17 cellular contexts compared by ENCODE assay signal in genomic region chr17:42283241-42284019, GRCh38. TPM values are rescaled to one million over a fixed set of nuclear protein-coding genes. Genes with fewer than 3 reads are reported as not detected.
DNase-seq lines count a peak whose midpoint lies in the region; ATAC-seq and TF ChIP-seq lines count a peak whose summit lies in the region.
"Had no signal": no experiment of that assay in that cellular context is flagged by ENCODE, and none has a peak within 500 bp of the region (broad histone marks: within the 10 kb centered on the region; RNA-seq: fewer than 3 reads in every experiment).

No MANE protein-coding gene starts in this region.

- no peak for DNase-seq in activated naive CD4-positive, alpha-beta T cell (lab: John Stamatoyannopoulos, UW)
- DNase-seq in T-helper 17 cell: no peak
- DNase-seq in mesenteric fat pad (ENCODE audit: low spot score): peak; percentile 74
- peak; percentile 50 for DNase-seq in type B pancreatic cell (ENCODE audit: extremely low spot score, unreplicated experiment)
- no peak for DNase-seq in EL
- DNase-seq in SHP77 (lab: John Stamatoyannopoulos, UW): no peak
- DNase-seq: activated gamma-delta T cell treated with Interleukin-2 at 50 U/mL for 16 hours; Calu3; effector memory CD4-positive, alpha-beta T cell; hypothalamus; Kasumi-1; left colon; NCI-H1694; NCI-H446; transverse colon had no signal

- no peak overlapping the region for H3K27ac Mint-ChIP-seq in activated naive CD4-positive, alpha-beta T cell treated with anti-CD3 and anti-CD28 coated beads, Interleukin-2, amount 50 U/mL, for 24 hours
- H3K27ac Mint-ChIP-seq in T-helper 17 cell (peak overlapping the region; percentile 29), type B pancreatic cell (no peak overlapping the region)

- H3K36me3 Mint-ChIP-seq in activated naive CD4-positive, alpha-beta T cell treated with anti-CD3 and anti-CD28 coated beads, Interleukin-2, amount 50 U/mL, for 24 hours: peaks cover 7% of the 10 kb centered on the region
- H3K36me3 Mint-ChIP-seq in T-helper 17 cell (ENCODE audit: low read depth) (no peaks in the 10 kb centered on the region), type B pancreatic cell (no peaks in the 10 kb centered on the region)

- H3K27me3 Mint-ChIP-seq in activated naive CD4-positive, alpha-beta T cell treated with anti-CD3 and anti-CD28 coated beads, Interleukin-2, amount 50 U/mL, for 24 hours: no peaks in the 10 kb centered on the region
- H3K27me3 Mint-ChIP-seq in T-helper 17 cell: no peaks in the 10 kb centered on the region
- peaks cover 13% of the 10 kb centered on the region for H3K27me3 Mint-ChIP-seq in type B pancreatic cell

- H3K9me3 ChIP-seq in T-helper 17 cell (ENCODE audit: control insufficient read depth, low read length, poor library complexity, severe bottlenecking): no peaks in the 10 kb centered on the region
- H3K9me3 ChIP-seq: transverse colon had no signal

- ATAC-seq in T-helper 17 cell (no peak), HG02798 (IDR thresholded peaks at IDR 0.05; ENCODE audit: poor library complexity, unreplicated experiment) (no peak)
- ATAC-seq: left colon had no signal

- no peaks in the 10 kb centered on the region for H3K9me3 Mint-ChIP-seq in activated naive CD4-positive, alpha-beta T cell treated with anti-CD3 and anti-CD28 coated beads, Interleukin-2, amount 50 U/mL, for 24 hours
- H3K9me3 Mint-ChIP-seq in type B pancreatic cell: no peaks in the 10 kb centered on the region

- no peak for TF ChIP-seq CTCF in type B pancreatic cell (conservative IDR thresholded peaks at IDR 0.05)

- peaks cover 39% of the 10 kb centered on the region for H3K4me1 Mint-ChIP-seq in activated naive CD4-positive, alpha-beta T cell treated with anti-CD3 and anti-CD28 coated beads, Interleukin-2, amount 50 U/mL, for 24 hours
- H3K4me1 Mint-ChIP-seq in T-helper 17 cell (peaks cover 19% of the 10 kb centered on the region), type B pancreatic cell (ENCODE audit: unreplicated experiment) (peaks cover 20% of the 10 kb centered on the region)

- H3K4me3 Mint-ChIP-seq in activated naive CD4-positive, alpha-beta T cell treated with anti-CD3 and anti-CD28 coated beads, Interleukin-2, amount 50 U/mL, for 24 hours: peak overlapping the region; percentile 30
- H3K4me3 Mint-ChIP-seq in T-helper 17 cell: no peak overlapping the region
- H3K4me3 Mint-ChIP-seq in type B pancreatic cell: no peak overlapping the region

RNA-seq across cellular contexts. Expression of gene STAT5A, which starts 4.9 kb away (rescaled TPM):
- total RNA-seq in T-helper 17 cell: 100 to 1,000 TPM; 153 to 177 TPM
- total RNA-seq in mesenteric fat pad: 130 TPM
- 1.6 and 2.0 TPM in 2 replicates for total RNA-seq in type B pancreatic cell (ENCODE audit: low replicate concordance)

RNA-seq across cellular contexts. Expression of gene STAT5B, which starts 7.2 kb away (rescaled TPM):
- total RNA-seq in T-helper 17 cell (100 to 1,000 TPM; 202 to 225 TPM), mesenteric fat pad (106 TPM), type B pancreatic cell (ENCODE audit: low replicate concordance) (22.0 and 42.3 TPM in 2 replicates)

Comparison
In these comparisons a context has a peak if more than half of its experiments do, and no peak if none do; other contexts are left out.
1. DNase-seq: peak in mesenteric fat pad (single experiment) and type B pancreatic cell (single experiment); none in activated naive CD4-positive, alpha-beta T cell (0 of 4), T-helper 17 cell (0 of 3), EL (single experiment) and SHP77 (0 of 2).
2. RNA of gene STAT5A, which starts 4.9 kb away (total RNA-seq): 153 to 177 TPM in T-helper 17 cell and 130 TPM in mesenteric fat pad (single experiment); 1.6 to 2.0 TPM in type B pancreatic cell; every median in the first group is over 10 times any median in the second.